8 cellular contexts compared by ENCODE assay signal in genomic region chr6:145815875-145816274, GRCh38. TPM values are rescaled to one million over a fixed set of nuclear protein-coding genes. Genes with fewer than 3 reads are reported as not detected.
DNase-seq lines count a peak whose midpoint lies in the region; ATAC-seq and TF ChIP-seq lines count a peak whose summit lies in the region.

No MANE protein-coding gene starts in this region.

- H3K27ac Mint-ChIP-seq in Caco-2 (ENCODE audit: unreplicated experiment), result peak overlapping the region; percentile 33

- TF ChIP-seq CTCF in Caco-2 (IDR thresholded peaks at IDR 0.05; ENCODE audit: insufficient read depth in 1 of 2, low read depth in 1 of 2, low read length in 1 of 2, severe bottlenecking in 1 of 2, unreplicated experiment in 1 of 2) (no peak), cardiac fibroblast (IDR thresholded peaks at IDR 0.05; ENCODE audit: low read depth, low read length) (no peak)

- peaks cover 14% of the 10 kb centered on the region for H3K36me3 Mint-ChIP-seq in Caco-2 (ENCODE audit: insufficient read depth, unreplicated experiment)

- intact Hi-C loops in Caco-2 (cut with micrococcal nuclease; ENCODE audit: unreplicated experiment), result loop anchor here (2.0 kb wide), 1 partner anchor 149 kb away; the partner anchor contains the start of gene SHPRH

- H3K36me3 ChIP-seq in Caco-2 (ENCODE audit: control insufficient read depth, insufficient read depth, low read length) (no peaks in the 10 kb centered on the region), mucosa of rectum (ENCODE audit: control insufficient read depth in 2 of 2, insufficient read depth in 2 of 2, low read length in 2 of 2) (no peaks in the 10 kb centered on the region)

- H3K4me3 ChIP-seq in Caco-2 (ENCODE audit: low read depth, low read length), result peak overlapping the region; percentile 75
- peak overlapping the region; percentile 69 to 76 for H3K4me3 ChIP-seq in cardiac fibroblast (replicated peaks in 1 of 2; ENCODE audit: low read depth in 2 of 2, low read length in 2 of 2)
- peak overlapping the region; percentile 73 to 83 for H3K4me3 ChIP-seq in mucosa of rectum (ENCODE audit: low read length in 2 of 2)

- DNase-seq in Caco-2 (no peak), HuH-7 (ENCODE audit: low spot score) (peak; percentile 14), cardiac fibroblast (ENCODE audit: low read depth in 2 of 2) (peak in 1 of 2 donors; percentile 45), foreskin melanocyte (no peak), activated gamma-delta T cell (lab: John Stamatoyannopoulos, UW) (no peak), NCI-H774 (lab: John Stamatoyannopoulos, UW) (no peak)

- POLR2A ChIA-PET in Caco-2 (lab: Charles Lee), result interaction anchor here (1.4 to 2.2 kb wide), 3 partner anchors 62 to 81 kb away, joined by 6 to 17 read pairs (median 16); partner anchors contain the start of gene EPM2A

- H3K27ac ChIP-seq in mucosa of rectum (ENCODE audit: low read depth in 2 of 2, low read length in 2 of 2), result no peak overlapping the region

- BruUV-seq in Caco-2 (replicated peaks; lab: Mats Ljungman, UMichigan), result TSS peak; percentile 44

- H3K27me3 ChIP-seq in Caco-2 (replicated peaks; ENCODE audit: control insufficient read depth, insufficient read depth, low read length) (no peaks in the 10 kb centered on the region), mucosa of rectum (ENCODE audit: control insufficient read depth in 2 of 2, insufficient read depth in 2 of 2, low read length in 2 of 2) (no peaks in the 10 kb centered on the region)

- no peaks in the 10 kb centered on the region for H3K9me3 ChIP-seq in Caco-2
- no peaks in the 10 kb centered on the region for H3K9me3 ChIP-seq in mucosa of rectum (ENCODE audit: control insufficient read depth in 2 of 2, low read length in 2 of 2)

- H3K27me3 Mint-ChIP-seq in Caco-2 (ENCODE audit: insufficient read depth, unreplicated experiment), result no peaks in the 10 kb centered on the region

- peaks cover 8% of the 10 kb centered on the region for H3K9me3 Mint-ChIP-seq in Caco-2 (ENCODE audit: unreplicated experiment)

- H3K4me1 Mint-ChIP-seq in Caco-2 (ENCODE audit: low read depth, unreplicated experiment), result peaks cover 22% of the 10 kb centered on the region

- H3K4me1 ChIP-seq in Caco-2 (peaks cover 16% of the 10 kb centered on the region), mucosa of rectum (ENCODE audit: control insufficient read depth in 2 of 2, insufficient read depth in 2 of 2, low read length in 2 of 2) (peaks cover 11 to 19% of the 10 kb centered on the region in 2 donors)

- ATAC-seq in HG02678 (IDR thresholded peaks at IDR 0.05; ENCODE audit: unreplicated experiment), result no peak

- peak overlapping the region; percentile 82 for H3K4me3 Mint-ChIP-seq in Caco-2 (ENCODE audit: unreplicated experiment)

- H3K9ac ChIP-seq in mucosa of rectum (ENCODE audit: low read depth in 1 of 2, low read length in 2 of 2), result peak overlapping the region; percentile 86 to 89

- CTCF ChIA-PET in Caco-2 (lab: Charles Lee), result interaction anchor here (1.4 to 1.9 kb wide), 2 partner anchors 72 to 81 kb away, joined by 4 to 7 read pairs; partner anchors contain the start of gene EPM2A

RNA-seq across cellular contexts. Expression of gene FBXO30, which starts 1.3 kb away (rescaled TPM):
- 17.1 and 17.6 TPM in 2 replicates for total RNA-seq in Caco-2 (2022)
